ENCODE assay signal across 20 cellular contexts in the genomic region with DNA sequence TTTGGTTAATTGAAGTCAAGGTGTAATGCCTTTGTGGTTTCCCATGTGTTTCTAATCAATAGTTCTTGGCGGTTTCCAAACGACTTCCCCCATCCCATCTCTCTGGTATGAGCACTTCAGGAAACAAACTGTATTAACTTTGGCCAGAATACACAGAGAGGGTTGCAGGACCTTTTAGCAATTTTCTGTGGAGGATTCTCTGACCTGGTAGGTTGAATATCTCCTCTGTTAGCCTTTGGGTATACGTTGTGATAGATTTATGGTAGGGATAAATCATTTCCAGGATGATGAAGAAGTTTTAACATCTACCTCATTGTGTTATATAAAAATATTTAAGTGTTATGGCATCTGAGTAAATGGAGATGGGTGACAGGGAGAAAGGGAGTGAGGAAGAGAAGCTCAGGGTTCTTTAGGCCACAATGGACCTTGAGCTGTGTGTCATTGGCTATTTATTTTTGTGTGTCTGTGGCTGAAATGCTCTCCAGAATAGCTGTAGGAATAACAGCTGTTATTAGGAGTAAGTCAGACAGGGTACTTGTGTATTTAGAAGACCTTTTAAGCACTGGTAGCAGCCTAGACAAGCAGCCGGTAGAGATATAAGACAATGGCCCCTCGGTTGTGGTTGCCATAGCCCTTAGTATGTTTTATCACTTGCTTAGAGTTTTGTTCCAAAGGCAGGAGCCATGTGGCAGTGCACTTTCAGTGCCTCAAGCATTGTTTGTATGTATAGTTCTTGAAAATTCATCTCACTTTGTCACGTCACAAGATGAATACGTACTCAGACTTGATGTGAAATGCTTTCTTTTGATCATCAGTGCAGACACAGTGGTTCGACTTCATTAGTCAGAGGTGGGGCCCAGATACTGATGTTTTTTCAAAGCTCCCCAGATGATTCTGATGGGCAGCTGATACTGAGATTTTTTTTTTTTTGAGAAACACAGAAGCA.
DNase-seq lines count a peak whose midpoint lies in the region; ATAC-seq, FAIRE-seq and TF ChIP-seq lines count a peak whose summit lies in the region.
"Had no signal": no experiment of that assay in that cellular context is flagged by ENCODE, and none has a peak within 500 bp of the region (broad histone marks: within the 10 kb centered on the region; RNA-seq: fewer than 3 reads in every experiment).

No MANE protein-coding gene starts in this region.

- H2BK12ac ChIP-seq in H1 (ENCODE audit: low read depth, low read length) = no peak overlapping the region

- no peak overlapping the region for H3K56ac ChIP-seq in H1 (replicated peaks; ENCODE audit: insufficient read length, low read depth, low read length)

- no peak overlapping the region for H2BK20ac ChIP-seq in H1 (ENCODE audit: low read length)

- H3K4me1 Mint-ChIP-seq in HFFc6 (ENCODE audit: low read depth) = peaks cover 67% of the 10 kb centered on the region

- no peaks in the 10 kb centered on the region for H3K9me3 ChIP-seq in A673 (ENCODE audit: low read depth, low read length, poor library complexity, severe bottlenecking)
- no peaks in the 10 kb centered on the region for H3K9me3 ChIP-seq in H1 (ENCODE audit: insufficient read depth in 2 of 2, low read depth in 1 of 2, low read length in 1 of 2)
- H3K9me3 ChIP-seq in mucosa of descending colon = no peaks in the 10 kb centered on the region
- H3K9me3 ChIP-seq: ovary had no signal

- H3K9me3 Mint-ChIP-seq in HFFc6 = no peaks in the 10 kb centered on the region
- H3K9me3 Mint-ChIP-seq: activated CD4-positive, alpha-beta memory T cell treated with anti-CD3 and anti-CD28 coated beads, Interleukin-2, amount 10 ng/mL, durations not matched to agents 7 days and 5 days; activated naive CD8-positive, alpha-beta T cell treated with anti-CD3 and anti-CD28 coated beads, Interleukin-2, amount 50 U/mL, for 24 hours; stimulated activated memory B cell treated with anti-CD40 and anti-IgM and Interleukin-4, amounts not matched to agents 10 μg/mL and 1 μg/mL and 100 μg/mL, for 72 hours had no signal

- no peaks in the 10 kb centered on the region for H3K23me2 ChIP-seq in H1 (ENCODE audit: low read depth, low read length)

- H3K27me3 ChIP-seq in A673 (replicated peaks; ENCODE audit: insufficient read depth, low read depth, low read length, poor library complexity) (no peaks in the 10 kb centered on the region), H1 (replicated peaks in 1 of 4; ENCODE audit: control insufficient read depth in 3 of 4, extremely low read depth in 1 of 4, insufficient read depth in 3 of 4, low read length in 3 of 4) (no peaks in the 10 kb centered on the region)
- H3K27me3 ChIP-seq: ovary had no signal

- POLR2A ChIA-PET in A673 (lab: Charles Lee; ENCODE audit: low non-redundant PET) (interaction anchor here (0.6 kb wide), 1 partner anchor 73 kb away, joined by 3 read pairs; no protein-coding TSS in a partner anchor), H1 (lab: Charles Lee; ENCODE audit: partially characterized antibody) (interaction anchor here (0.6 to 1.4 kb wide), 4 partner anchors 9 to 173 kb away, joined by 3 to 5 read pairs (median 3); no protein-coding TSS in a partner anchor)

- H4K8ac ChIP-seq in H1 (ENCODE audit: extremely low read depth, insufficient read depth, low read length) = no peak overlapping the region

- no peak overlapping the region for H3K4me2 ChIP-seq in H1 (ENCODE audit: insufficient read depth in 1 of 2, low read depth in 2 of 2, low read length in 2 of 2)

- H4K91ac ChIP-seq in H1 (replicated peaks; ENCODE audit: insufficient read length, low read length) = no peak overlapping the region

- H3K27ac Mint-ChIP-seq in HFFc6 = peak overlapping the region; percentile 21; the same call in 1 of the 2 replicates
- H3K27ac Mint-ChIP-seq: activated CD4-positive, alpha-beta memory T cell treated with anti-CD3 and anti-CD28 coated beads, Interleukin-2, amount 10 ng/mL, durations not matched to agents 7 days and 5 days; activated naive CD8-positive, alpha-beta T cell treated with anti-CD3 and anti-CD28 coated beads, Interleukin-2, amount 50 U/mL, for 24 hours; stimulated activated memory B cell treated with anti-CD40 and anti-IgM and Interleukin-4, amounts not matched to agents 10 μg/mL and 1 μg/mL and 100 μg/mL, for 72 hours had no signal

- peaks cover 5% of the 10 kb centered on the region; the same call in 1 of the 2 replicates for H3K79me1 ChIP-seq in H1 (ENCODE audit: low read depth, low read length)

- no peak overlapping the region for H2BK5ac ChIP-seq in H1 (ENCODE audit: low read depth, low read length)

- no peaks in the 10 kb centered on the region; the same call in 1 of the 2 replicates for H3K27me3 Mint-ChIP-seq in HFFc6 (ENCODE audit: insufficient read depth)
- H3K27me3 Mint-ChIP-seq: activated CD4-positive, alpha-beta memory T cell treated with anti-CD3 and anti-CD28 coated beads, Interleukin-2, amount 10 ng/mL, durations not matched to agents 7 days and 5 days; stimulated activated memory B cell treated with anti-CD40 and anti-IgM and Interleukin-4, amounts not matched to agents 10 μg/mL and 1 μg/mL and 100 μg/mL, for 72 hours had no signal

- CTCF ChIA-PET in A673 (lab: Charles Lee) = no interaction called here
- CTCF ChIA-PET in H1 (lab: Charles Lee; ENCODE audit: partially characterized antibody) = interaction anchor here (0.9 kb wide), 1 partner anchor 129 kb away, joined by 3 read pairs; no protein-coding TSS in a partner anchor

- H3K27ac ChIP-seq in A673 (ENCODE audit: low read depth, low read length, poor library complexity, severe bottlenecking) (peak overlapping the region; percentile 6), H1 (ENCODE audit: low read depth, low read length) (no peak overlapping the region)
- H3K27ac ChIP-seq: ovary had no signal

- H3K23ac ChIP-seq in H1 (ENCODE audit: insufficient read length) = no peak overlapping the region

- H3K79me2 ChIP-seq in H1 (ENCODE audit: control insufficient read depth in 1 of 2, insufficient read depth in 2 of 2, low read length in 2 of 2) = peaks cover 0 to 83% of the 10 kb centered on the region in 2 experiments; a peak in 3 of 4 replicates

- WGBS in H1 (ENCODE audit: extremely low coverage in 1 of 2, insufficient coverage in 1 of 2, insufficient read length in 1 of 2, insufficient replicate concordance in 2 of 2, low coverage in 1 of 2, low lambda C conversion rate in 2 of 2, missing lambda C conversion rate in 1 of 2), 2 experiments = 92% methylated on average over 8 of the region's 8 CpGs; no CpG with 5 or more reads in 1 of the 2 experiments

- H4K5ac ChIP-seq in H1 (ENCODE audit: insufficient read length, low read depth, low read length) = no peak overlapping the region

- TF ChIP-seq CTCF in A673 (conservative IDR thresholded peaks at IDR 0.05; ENCODE audit: low read depth, low read length) = no peak
- TF ChIP-seq CTCF in HFFc6 (IDR thresholded peaks at IDR 0.05) = no peak
- TF ChIP-seq CTCF in H1 (IDR thresholded peaks at IDR 0.05; ENCODE audit: control extremely low read depth in 1 of 3, insufficient read depth in 1 of 3, low read depth in 1 of 3, low read length in 3 of 3) = no peak
- TF ChIP-seq CTCF in mucosa of descending colon (IDR thresholded peaks at IDR 0.05) = no peak

- no peak overlapping the region for H2BK120ac ChIP-seq in H1 (replicated peaks; ENCODE audit: low read depth, low read length)

- no peak for TF ChIP-seq POLR2A in H1 (IDR thresholded peaks at IDR 0.05; ENCODE audit: control extremely low read depth in 1 of 2, low read depth in 2 of 2, low read length in 2 of 2)

- no peaks in the 10 kb centered on the region for H4K20me1 ChIP-seq in H1 (replicated peaks in 1 of 2; ENCODE audit: control insufficient read depth in 1 of 2, insufficient read depth in 2 of 2, low read length in 2 of 2)

- H3K36me3 Mint-ChIP-seq in HFFc6 (ENCODE audit: low read depth) = no peaks in the 10 kb centered on the region
- H3K36me3 Mint-ChIP-seq: stimulated activated memory B cell treated with anti-CD40 and anti-IgM and Interleukin-4, amounts not matched to agents 10 μg/mL and 1 μg/mL and 100 μg/mL, for 72 hours had no signal

- no peak overlapping the region for H2AFZ ChIP-seq in H1 (ENCODE audit: low read length)

- ATAC-seq in mucosa of descending colon = peak; percentile 7
- ATAC-seq: activated naive CD8-positive, alpha-beta T cell treated with anti-CD3 and anti-CD28 coated beads, Interleukin-2, amount 50 U/mL, for 24 hours; PC-3; SK-N-SH treated with all-trans-retinoic acid at 6 μM for 48 hours; stimulated activated memory B cell treated with anti-CD40 and anti-IgM and Interleukin-4, amounts not matched to agents 10 μg/mL and 1 μg/mL and 100 μg/mL, for 72 hours had no signal

- H2AK5ac ChIP-seq in H1 (ENCODE audit: low read depth, low read length) = no peak overlapping the region

- DNase-seq in A673 (ENCODE audit: low spot score) (no peak), HFFc6 (no peak), H1 (ENCODE audit: low read depth in 1 of 2, low spot score in 2 of 2) (no peak), mucosa of descending colon (no peak), NCI-H2029 (lab: John Stamatoyannopoulos, UW) (no peak), GM03348 (ENCODE audit: low spot score) (no peak)
- no peak for DNase-seq in stimulated activated naive CD4-positive, alpha-beta T cell treated with Interleukin-2 at 50 U/mL for 16 hours (lab: John Stamatoyannopoulos, UW)
- DNase-seq in activated T-cell treated with anti-CD3 and anti-CD28 coated beads, Interleukin-2, amount 50 U/mL, for 48 hours = no peak
- DNase-seq: activated CD4-positive, alpha-beta memory T cell treated with anti-CD3 and anti-CD28 coated beads, Interleukin-2, amount 10 ng/mL, durations not matched to agents 7 days and 5 days; activated naive CD8-positive, alpha-beta T cell treated with anti-CD3 and anti-CD28 coated beads, Interleukin-2, amount 50 U/mL, for 24 hours; cerebellar nuclear complex; midbrain; NCI-H146; NCI-H510A; ovary; small intestine had no signal

- no TSS peak for BruUV-seq in A673 (replicated peaks; lab: Mats Ljungman, UMichigan)

- H3K14ac ChIP-seq in H1 (ENCODE audit: insufficient read length) = no peak overlapping the region

- TF ChIP-seq RAD21 in H1 (IDR thresholded peaks at IDR 0.05 in 1 of 2, conservative IDR thresholded peaks at IDR 0.05 in 1 of 2; ENCODE audit: low read depth in 2 of 2, low read length in 2 of 2) = no peak

- no peaks in the 10 kb centered on the region for H3K36me3 ChIP-seq in A673 (ENCODE audit: insufficient read depth, low read length, poor library complexity, severe bottlenecking)
- no peaks in the 10 kb centered on the region for H3K36me3 ChIP-seq in H1 (ENCODE audit: control insufficient read depth in 2 of 4, insufficient read depth in 4 of 4, low read length in 3 of 4)
- no peaks in the 10 kb centered on the region for H3K36me3 ChIP-seq in mucosa of descending colon (ENCODE audit: low read depth)
- H3K36me3 ChIP-seq: ovary had no signal

- H3K4me1 ChIP-seq in A673 (ENCODE audit: insufficient read depth, low read length, poor library complexity, severe bottlenecking) (peaks cover 76% of the 10 kb centered on the region), H1 (replicated peaks in 1 of 4; ENCODE audit: control insufficient read depth in 3 of 4, insufficient read depth in 4 of 4, low read length in 3 of 4) (peaks cover 0 to 18% (median 8%) of the 10 kb centered on the region in 4 experiments; a peak in 2 of 7 replicates), mucosa of descending colon (ENCODE audit: low read depth) (peaks cover 11% of the 10 kb centered on the region)

- H3K9ac ChIP-seq in H1 (replicated peaks in 1 of 4; ENCODE audit: extremely low read depth in 1 of 4, low read depth in 3 of 4, low read length in 3 of 4) = no peak overlapping the region

- no peak overlapping the region for H3K4ac ChIP-seq in H1 (replicated peaks; ENCODE audit: insufficient read length, low read depth, low read length)

- no peak for TF ChIP-seq EP300 in H1 (IDR thresholded peaks at IDR 0.05; ENCODE audit: borderline replicate concordance in 1 of 2, low read depth in 2 of 2, low read length in 2 of 2)

- intact Hi-C loops in A673 (cut with micrococcal nuclease; ENCODE audit: unreplicated experiment) (no loop called here), mucosa of descending colon (cut with DNase I, micrococcal nuclease) (no loop called here)

- no peak overlapping the region for H3K18ac ChIP-seq in H1 (ENCODE audit: extremely low read depth, low read length)

- no peak for FAIRE-seq in H1 (lab: Jason Lieb, UNC)
- FAIRE-seq: small intestine, TTC549 had no signal

- H2BK15ac ChIP-seq in H1 (ENCODE audit: low read length) = 0 out of 2 replicates have a peak overlapping the region, but pooled peaks have one; percentile 21

- H3K4me3 ChIP-seq in A673 (ENCODE audit: low read depth, low read length, poor library complexity, severe bottlenecking) = no peak overlapping the region
- H3K4me3 ChIP-seq in H1 (ENCODE audit: extremely low read depth in 1 of 4, insufficient read depth in 2 of 4, low read depth in 3 of 4, low read length in 4 of 4) = no peak overlapping the region
- no peak overlapping the region for H3K4me3 ChIP-seq in mucosa of descending colon
- H3K4me3 ChIP-seq: ovary had no signal

- H3K4me3 Mint-ChIP-seq in HFFc6 = no peak overlapping the region
- H3K4me3 Mint-ChIP-seq: activated CD4-positive, alpha-beta memory T cell treated with anti-CD3 and anti-CD28 coated beads, Interleukin-2, amount 10 ng/mL, durations not matched to agents 7 days and 5 days; activated naive CD8-positive, alpha-beta T cell treated with anti-CD3 and anti-CD28 coated beads, Interleukin-2, amount 50 U/mL, for 24 hours; stimulated activated memory B cell treated with anti-CD40 and anti-IgM and Interleukin-4, amounts not matched to agents 10 μg/mL and 1 μg/mL and 100 μg/mL, for 72 hours had no signal
